8 cellular contexts compared by ENCODE assay signal in genomic region chr1:17440074-17440826, GRCh38. TPM values are rescaled to one million over a fixed set of nuclear protein-coding genes. Genes with fewer than 3 reads are reported as not detected.
DNase-seq lines count a peak whose midpoint lies in the region; ATAC-seq and TF ChIP-seq lines count a peak whose summit lies in the region.

No MANE protein-coding gene starts in this region.

- no peaks in the 10 kb centered on the region for H3K9me3 ChIP-seq in HAP-1

- in situ Hi-C loops in HAP-1 (cut with MboI; ENCODE audit: low sequenced_read_pairs) = no loop called here

- H3K9me3 Mint-ChIP-seq in WTC11 = no peaks in the 10 kb centered on the region
- peaks cover 15% of the 10 kb centered on the region for H3K9me3 Mint-ChIP-seq in glutamatergic neuron (ENCODE audit: unreplicated experiment)

- H3K4me1 Mint-ChIP-seq in WTC11 = peaks cover 49% of the 10 kb centered on the region
- peaks cover 24% of the 10 kb centered on the region for H3K4me1 Mint-ChIP-seq in glutamatergic neuron (ENCODE audit: low read depth, unreplicated experiment)

- H3K27ac ChIP-seq in skin epidermis = peak overlapping the region; percentile 34 to 98 (median 84)

- H3K27me3 Mint-ChIP-seq in WTC11 (ENCODE audit: low read depth) (peaks cover 10% of the 10 kb centered on the region), glutamatergic neuron (ENCODE audit: unreplicated experiment) (peaks cover 12% of the 10 kb centered on the region)

- DNase-seq in HAP-1 (ENCODE audit: low spot score in 2 of 2) (peak; percentile 11 to 49), WTC11 (ENCODE audit: low spot score) (no peak), glutamatergic neuron (no peak), LoVo (ENCODE audit: low spot score) (no peak), RKO (ENCODE audit: low spot score) (no peak)
- no peak for DNase-seq in stimulated activated CD4-positive, alpha-beta T cell treated with anti-CD3 and anti-CD28 coated beads, Interleukin-4, amount 100 ng/mL, for 24 hours

- peaks cover 23% of the 10 kb centered on the region for H3K36me3 ChIP-seq in HAP-1 (replicated peaks)

- POLR2A ChIA-PET in WTC11 (lab: Charles Lee) = interaction anchor here (0.7 to 1.7 kb wide), 3 partner anchors 30 to 1658 kb away, joined by 3 to 6 read pairs (median 4); no protein-coding TSS in a partner anchor

- H3K4me1 ChIP-seq in HAP-1 = peaks cover 34% of the 10 kb centered on the region

- H3K4me3 ChIP-seq in HAP-1 (peak overlapping the region; percentile 92), skin epidermis (peak overlapping the region; percentile 19 to 88 (median 33))

- H3K4me3 Mint-ChIP-seq in WTC11 (peak overlapping the region; percentile 77), glutamatergic neuron (ENCODE audit: unreplicated experiment) (peak overlapping the region; percentile 84)

- ATAC-seq in WTC11 (no peak), HG02938 (IDR thresholded peaks at IDR 0.05; ENCODE audit: unreplicated experiment) (no peak)

- peaks cover 23% of the 10 kb centered on the region for H3K36me3 Mint-ChIP-seq in WTC11
- peaks cover 4% of the 10 kb centered on the region for H3K36me3 Mint-ChIP-seq in glutamatergic neuron (ENCODE audit: unreplicated experiment)

- TF ChIP-seq CTCF in WTC11 (IDR thresholded peaks at IDR 0.05) (no peak), glutamatergic neuron (IDR thresholded peaks at IDR 0.05; ENCODE audit: partially characterized antibody, unreplicated experiment) (no peak)

- H3K27ac Mint-ChIP-seq in WTC11 (peak overlapping the region; percentile 37), glutamatergic neuron (ENCODE audit: unreplicated experiment) (peak overlapping the region; percentile 76)

- no peaks in the 10 kb centered on the region for H3K27me3 ChIP-seq in HAP-1 (ENCODE audit: low read depth)

- CTCF ChIA-PET in WTC11 (lab: Charles Lee) = interaction anchor here (0.8 to 3.4 kb wide), 14 partner anchors 8 to 104 kb away, joined by 3 to 19 read pairs (median 4); no protein-coding TSS in a partner anchor

TF ChIP-seq in WTC11, 78 proteins besides CTCF, POLR2A, EP300 and RAD21:
- TF ChIP-seq GABPB1 (CRISPR knock-in tag; IDR thresholded peaks at IDR 0.05) (0 out of 2 replicates have a peak, but pooled peaks have one; percentile 31), ZNF671 (CRISPR knock-in tag; IDR thresholded peaks at IDR 0.05) (no peak)

RNA-seq across cellular contexts. Expression of gene RCC2, which starts 0.8 kb away (rescaled TPM):
- 377 to 407 TPM (median 395 TPM) in 3 replicates for total RNA-seq in WTC11 (2021)
- total RNA-seq in glutamatergic neuron (ENCODE audit: unreplicated experiment) = 132 TPM

Comparison
In these comparisons a context has a peak if more than half of its experiments do, and no peak if none do; other contexts are left out.
1. DNase-seq: peak in HAP-1 (2 of 2); none in WTC11 (single experiment), glutamatergic neuron (single experiment), LoVo (single experiment), RKO (single experiment) and stimulated activated CD4-positive, alpha-beta T cell treated with anti-CD3 and anti-CD28 coated beads, Interleukin-4, amount 100 ng/mL, for 24 hours (single experiment).